8 cellular contexts compared by ENCODE assay signal in genomic region chr5:172771439-172772111, GRCh38. TPM values are rescaled to one million over a fixed set of nuclear protein-coding genes. Genes with fewer than 3 reads are reported as not detected.
DNase-seq lines count a peak whose midpoint lies in the region; ATAC-seq and TF ChIP-seq lines count a peak whose summit lies in the region.

No MANE protein-coding gene starts in this region.

- peak overlapping the region; percentile 34 for H3K27ac ChIP-seq in neural progenitor cell

- H3K27ac Mint-ChIP-seq in T-helper 1 cell treated with Interleukin-12 subunit alpha and Interleukin-12 subunit beta and Interleukin-4 antibody, amounts not matched to agents 30 μg/mL and 1 μg/mL, for 36 hours, result peak overlapping the region; percentile 96
- peak overlapping the region; percentile 86 for H3K27ac Mint-ChIP-seq in neural progenitor cell

- peaks cover 13% of the 10 kb centered on the region for H3F3A ChIP-seq in neural progenitor cell (ENCODE audit: low read depth)

- H3K4me2 ChIP-seq in neural progenitor cell, result peak overlapping the region; percentile 96

- peaks cover 9% of the 10 kb centered on the region for H4K20me1 ChIP-seq in neural progenitor cell (ENCODE audit: low read depth)

- H3K4me3 ChIP-seq in AG10803 (ENCODE audit: low read length) (peak overlapping the region; percentile 64), H7 (ENCODE audit: insufficient read depth, low read depth, low read length) (peak overlapping the region; percentile 73), epithelial cell of proximal tubule (ENCODE audit: low read depth, low read length) (peak overlapping the region; percentile 48), neural progenitor cell (peak overlapping the region; percentile 62)

- peaks cover 39% of the 10 kb centered on the region for H3K4me1 Mint-ChIP-seq in T-helper 1 cell treated with Interleukin-12 subunit alpha and Interleukin-12 subunit beta and Interleukin-4 antibody, amounts not matched to agents 30 μg/mL and 1 μg/mL, for 36 hours (ENCODE audit: low read depth)
- H3K4me1 Mint-ChIP-seq in neural progenitor cell, result peaks cover 45% of the 10 kb centered on the region

- no peaks in the 10 kb centered on the region for H3K27me3 Mint-ChIP-seq in T-helper 1 cell treated with Interleukin-12 subunit alpha and Interleukin-12 subunit beta and Interleukin-4 antibody, amounts not matched to agents 30 μg/mL and 1 μg/mL, for 36 hours (ENCODE audit: low read depth)
- H3K27me3 Mint-ChIP-seq in neural progenitor cell (ENCODE audit: insufficient read depth, low read depth), result peaks cover 9% of the 10 kb centered on the region

- H3K79me2 ChIP-seq in neural progenitor cell (ENCODE audit: low read depth), result no peaks in the 10 kb centered on the region

- peaks cover 4% of the 10 kb centered on the region for H3K4me1 ChIP-seq in neural progenitor cell

- peak overlapping the region; percentile 79 for H2AFZ ChIP-seq in neural progenitor cell (replicated peaks)

- ATAC-seq in GM18858 (IDR thresholded peaks at IDR 0.05; ENCODE audit: unreplicated experiment) (no peak), GM19023 (IDR thresholded peaks at IDR 0.05; ENCODE audit: unreplicated experiment) (no peak)

- peak overlapping the region; percentile 85 for H3K4me3 Mint-ChIP-seq in T-helper 1 cell treated with Interleukin-12 subunit alpha and Interleukin-12 subunit beta and Interleukin-4 antibody, amounts not matched to agents 30 μg/mL and 1 μg/mL, for 36 hours
- peak overlapping the region; percentile 89 for H3K4me3 Mint-ChIP-seq in neural progenitor cell

- H3K27me3 ChIP-seq in H7 (ENCODE audit: control insufficient read depth, insufficient read depth, low read length) (peaks cover 3% of the 10 kb centered on the region; the same call in 1 of the 2 replicates), neural progenitor cell (peaks cover 55% of the 10 kb centered on the region)

- H3K9me3 ChIP-seq in neural progenitor cell (ENCODE audit: low read depth), result no peaks in the 10 kb centered on the region

- DNase-seq in AG10803 (ENCODE audit: low read depth) (peak; percentile 48), H7 (no peak), epithelial cell of proximal tubule (ENCODE audit: low read depth) (no peak), neural progenitor cell (ENCODE audit: low spot score) (no peak), DMS153 treated with DMSO at 0.1 percent for 48 hours (lab: John Stamatoyannopoulos, UW; ENCODE audit: unreplicated experiment) (no peak)

- H3K36me3 ChIP-seq in H7 (replicated peaks; ENCODE audit: control insufficient read depth, insufficient read depth, low read length) (peaks cover 13% of the 10 kb centered on the region), neural progenitor cell (no peaks in the 10 kb centered on the region)

- H3K9me3 Mint-ChIP-seq in T-helper 1 cell treated with Interleukin-12 subunit alpha and Interleukin-12 subunit beta and Interleukin-4 antibody, amounts not matched to agents 30 μg/mL and 1 μg/mL, for 36 hours, result no peaks in the 10 kb centered on the region
- peaks cover 3% of the 10 kb centered on the region for H3K9me3 Mint-ChIP-seq in neural progenitor cell

- peaks cover 20% of the 10 kb centered on the region for H3K36me3 Mint-ChIP-seq in T-helper 1 cell treated with Interleukin-12 subunit alpha and Interleukin-12 subunit beta and Interleukin-4 antibody, amounts not matched to agents 30 μg/mL and 1 μg/mL, for 36 hours (ENCODE audit: low read depth)
- peaks cover 16% of the 10 kb centered on the region for H3K36me3 Mint-ChIP-seq in neural progenitor cell

- TF ChIP-seq CTCF in AG10803 (conservative IDR thresholded peaks at IDR 0.05; ENCODE audit: low read length) (no peak), epithelial cell of proximal tubule (conservative IDR thresholded peaks at IDR 0.05; ENCODE audit: low read depth, low read length) (no peak), neural progenitor cell (IDR thresholded peaks at IDR 0.05) (no peak)

- H3K9ac ChIP-seq in neural progenitor cell, result peak overlapping the region; percentile 21

RNA-seq across cellular contexts. Expression of gene DUSP1, which starts 0.6 kb away (rescaled TPM):
- 11.5 and 15.4 TPM in 2 replicates for total RNA-seq in H7 (2014; rRNA removed; shearing (Covaris generic))
- total RNA-seq in epithelial cell of proximal tubule (186 and 215 TPM in 2 replicates), neural progenitor cell (ENCODE audit: low replicate concordance) (4.2 and 12.8 TPM in 2 replicates)

Comparison
In these comparisons a context has a peak if more than half of its experiments do, and no peak if none do; other contexts are left out.
1. RNA of gene DUSP1, which starts 0.6 kb away (total RNA-seq): 186 to 215 TPM in epithelial cell of proximal tubule; 11.5 to 15.4 TPM in H7 and 4.2 to 12.8 TPM in neural progenitor cell; every median in the first group is over 10 times any median in the second.
2. Peak in every context shown above with its lines, with median percentiles within 50 percentile points of each other: H3K4me3 ChIP-seq.